24 cellular contexts compared by ENCODE assay signal in genomic region chr20:41345729-41346067, GRCh38. TPM values are rescaled to one million over a fixed set of nuclear protein-coding genes. Genes with fewer than 3 reads are reported as not detected.
"Had no signal": no experiment of that assay in that cellular context is flagged by ENCODE, and none has a peak within 500 bp of the region (broad histone marks: within the 10 kb centered on the region; RNA-seq: fewer than 3 reads in every experiment).

No MANE protein-coding gene starts in this region.

- H3K27ac ChIP-seq: adrenal gland had no signal

- H3K27ac Mint-ChIP-seq: activated CD8-positive, alpha-beta T cell treated with anti-CD3 and anti-CD28 coated beads, Interleukin-2, amount 10 ng/mL, durations not matched to agents 7 days and 5 days; activated naive CD8-positive, alpha-beta T cell treated with anti-CD3 and anti-CD28 coated beads, Interleukin-2, amount 10 ng/mL, durations not matched to agents 7 days and 5 days; T-helper 17 cell; WTC11 had no signal

- H3K9me3 Mint-ChIP-seq: activated naive CD8-positive, alpha-beta T cell treated with anti-CD3 and anti-CD28 coated beads, Interleukin-2, amount 10 ng/mL, durations not matched to agents 7 days and 5 days; WTC11 had no signal

- FAIRE-seq: RCC 7860 had no signal

- H3K27me3 ChIP-seq: adrenal gland, MG63 had no signal

- H3K36me3 Mint-ChIP-seq: activated naive CD8-positive, alpha-beta T cell treated with anti-CD3 and anti-CD28 coated beads, Interleukin-2, amount 10 ng/mL, durations not matched to agents 7 days and 5 days; WTC11 had no signal

- H3K4me3 ChIP-seq: adrenal gland, MG63 had no signal

- ATAC-seq: activated CD8-positive, alpha-beta T cell treated with anti-CD3 and anti-CD28 coated beads, Interleukin-2, amount 10 ng/mL, durations not matched to agents 7 days and 5 days; PC-3; T-helper 17 cell; WTC11 had no signal

- DNase-seq: activated CD4-positive, alpha-beta T cell treated with anti-CD3 and anti-CD28 coated beads for 48 hours; activated CD4-positive, alpha-beta T cell treated with anti-CD3 and anti-CD28 coated beads, Interleukin-2, amount 50 U/mL, for 4 hours; activated CD4-positive, CD25-positive, alpha-beta regulatory T cell treated with anti-CD3 and anti-CD28 coated beads, Interleukin-2, amount 50 U/mL, for 72 hours; activated CD8-positive, alpha-beta memory T cell treated with anti-CD3 and anti-CD28 coated beads, Interleukin-2, amount 50 U/mL, for 48 hours; activated CD8-positive, alpha-beta T cell treated with anti-CD3 and anti-CD28 coated beads, Interleukin-2, amount 10 ng/mL, durations not matched to agents 7 days and 5 days; activated naive CD4-positive, alpha-beta T cell treated with anti-CD3 and anti-CD28 coated beads, Interleukin-2, amount 50 U/mL, for 16 hours; activated naive CD8-positive, alpha-beta T cell treated with anti-CD3 and anti-CD28 coated beads, Interleukin-2, amount 10 ng/mL, durations not matched to agents 7 days and 5 days; activated T-cell treated with anti-CD3 and anti-CD28 coated beads, Interleukin-2, amount 50 U/mL, for 1 hour; adrenal gland; anterior cingulate cortex; MG63; MV-4-11; NCI-H1092 treated with DMSO at 0.1 percent for 48 hours; NCI-H1436; NCI-H1694 treated with DMSO at 0.1 percent for 48 hours; NCI-H2081; NCI-H510A treated with DMSO at 0.1 percent for 48 hours; NK-92 treated with Interleukin-12 subunit alpha and Interleukin-12 subunit beta, amount 100 ng/mL, for 24 hours; PC-3; SHP77 treated with DMSO at 0.1 percent for 48 hours; T-helper 17 cell; T-helper 9 cell had no signal

- H3K27me3 Mint-ChIP-seq: activated naive CD8-positive, alpha-beta T cell treated with anti-CD3 and anti-CD28 coated beads, Interleukin-2, amount 10 ng/mL, durations not matched to agents 7 days and 5 days had no signal

- H3K4me3 Mint-ChIP-seq: activated CD8-positive, alpha-beta T cell treated with anti-CD3 and anti-CD28 coated beads, Interleukin-2, amount 10 ng/mL, durations not matched to agents 7 days and 5 days; activated naive CD8-positive, alpha-beta T cell treated with anti-CD3 and anti-CD28 coated beads, Interleukin-2, amount 10 ng/mL, durations not matched to agents 7 days and 5 days; T-helper 17 cell; WTC11 had no signal

- H3K4me1 Mint-ChIP-seq: activated naive CD8-positive, alpha-beta T cell treated with anti-CD3 and anti-CD28 coated beads, Interleukin-2, amount 10 ng/mL, durations not matched to agents 7 days and 5 days had no signal

- H3K9me3 ChIP-seq: adrenal gland, MG63 had no signal

RNA-seq across cellular contexts. Expression of gene EMILIN3, which starts 20.9 kb away (rescaled TPM):
- total RNA-seq: activated CD8-positive, alpha-beta T cell treated with anti-CD3 and anti-CD28 coated beads, Interleukin-2, amount 10 ng/mL, durations not matched to agents 7 days and 5 days; activated naive CD8-positive, alpha-beta T cell treated with anti-CD3 and anti-CD28 coated beads, Interleukin-2, amount 10 ng/mL, durations not matched to agents 7 days and 5 days; PC-3; T-helper 17 cell had no signal
